ENCODE assay signal across 31 cellular contexts in genomic region chr7:52184006-52184703, GRCh38.
"Had no signal": no experiment of that assay in that cellular context is flagged by ENCODE, and none has a peak within 500 bp of the region (broad histone marks: within the 10 kb centered on the region; RNA-seq: fewer than 3 reads in every experiment).

No MANE protein-coding gene starts in this region.

- H3K4me1 Mint-ChIP-seq: activated CD4-positive, alpha-beta memory T cell treated with anti-CD3 and anti-CD28 coated beads, Interleukin-2, amount 10 ng/mL, durations not matched to agents 7 days and 5 days; activated CD4-positive, alpha-beta T cell treated with anti-CD3 and anti-CD28 coated beads, Interleukin-2, amount 10 ng/mL, durations not matched to agents 7 days and 5 days; activated naive CD4-positive, alpha-beta T cell treated with anti-CD3 and anti-CD28 coated beads, Interleukin-2, amount 50 U/mL, for 24 hours; nephron; stimulated activated effector memory CD8-positive, alpha-beta T cell treated with anti-CD3 and anti-CD28 coated beads, Interleukin-12 subunit alpha, Interleukin-12 subunit beta, amount 100 ng/mL, for 72 hours; T-helper 17 cell had no signal

- H3K4me1 ChIP-seq: gastrocnemius medialis, uterus had no signal

- H3K36me3 ChIP-seq: gastrocnemius medialis, ovary, thoracic aorta, uterus, WERI-Rb-1 had no signal

- H3K27me3 Mint-ChIP-seq: activated CD4-positive, alpha-beta memory T cell treated with anti-CD3 and anti-CD28 coated beads, Interleukin-2, amount 10 ng/mL, durations not matched to agents 7 days and 5 days; activated CD4-positive, alpha-beta T cell treated with anti-CD3 and anti-CD28 coated beads, Interleukin-2, amount 10 ng/mL, durations not matched to agents 7 days and 5 days; activated naive CD4-positive, alpha-beta T cell treated with anti-CD3 and anti-CD28 coated beads, Interleukin-2, amount 50 U/mL, for 24 hours; activated T-cell treated with anti-CD3 and anti-CD28 coated beads, Interleukin-2, amount 50 U/mL, for 24 hours; progenitor cell of endocrine pancreas; stimulated activated naive CD8-positive, alpha-beta T cell treated with anti-CD3 and anti-CD28 coated beads, Interleukin-15, Interleukin-2, amounts not matched to agents 100 ng/mL and 50 ng/mL, for 24 hours; T-helper 17 cell; type B pancreatic cell had no signal

- H3K27ac Mint-ChIP-seq: activated CD4-positive, alpha-beta memory T cell treated with anti-CD3 and anti-CD28 coated beads, Interleukin-2, amount 10 ng/mL, durations not matched to agents 7 days and 5 days; activated CD4-positive, alpha-beta T cell treated with anti-CD3 and anti-CD28 coated beads, Interleukin-2, amount 10 ng/mL, durations not matched to agents 7 days and 5 days; activated naive CD4-positive, alpha-beta T cell treated with anti-CD3 and anti-CD28 coated beads, Interleukin-2, amount 50 U/mL, for 24 hours; activated T-cell treated with anti-CD3 and anti-CD28 coated beads, Interleukin-2, amount 50 U/mL, for 24 hours; nephron; progenitor cell of endocrine pancreas; stimulated activated effector memory CD8-positive, alpha-beta T cell treated with anti-CD3 and anti-CD28 coated beads, Interleukin-12 subunit alpha, Interleukin-12 subunit beta, amount 100 ng/mL, for 72 hours; stimulated activated naive CD8-positive, alpha-beta T cell treated with anti-CD3 and anti-CD28 coated beads, Interleukin-15, Interleukin-2, amounts not matched to agents 100 ng/mL and 50 ng/mL, for 24 hours; T-helper 17 cell; type B pancreatic cell had no signal

- H3K4me3 Mint-ChIP-seq: activated CD4-positive, alpha-beta memory T cell treated with anti-CD3 and anti-CD28 coated beads, Interleukin-2, amount 10 ng/mL, durations not matched to agents 7 days and 5 days; activated CD4-positive, alpha-beta T cell treated with anti-CD3 and anti-CD28 coated beads, Interleukin-2, amount 10 ng/mL, durations not matched to agents 7 days and 5 days; activated naive CD4-positive, alpha-beta T cell treated with anti-CD3 and anti-CD28 coated beads, Interleukin-2, amount 50 U/mL, for 24 hours; activated T-cell treated with anti-CD3 and anti-CD28 coated beads, Interleukin-2, amount 50 U/mL, for 24 hours; nephron; stimulated activated effector memory CD8-positive, alpha-beta T cell treated with anti-CD3 and anti-CD28 coated beads, Interleukin-12 subunit alpha, Interleukin-12 subunit beta, amount 100 ng/mL, for 72 hours; stimulated activated naive CD8-positive, alpha-beta T cell treated with anti-CD3 and anti-CD28 coated beads, Interleukin-15, Interleukin-2, amounts not matched to agents 100 ng/mL and 50 ng/mL, for 24 hours; T-helper 17 cell; type B pancreatic cell had no signal

- H3K27ac ChIP-seq: coronary artery, dorsolateral prefrontal cortex, gastrocnemius medialis, ovary, skin epidermis, thoracic aorta, uterus, WERI-Rb-1 had no signal

- DNase-seq: activated CD4-positive, alpha-beta memory T cell treated with anti-CD3 and anti-CD28 coated beads, Interleukin-2, amount 10 ng/mL, durations not matched to agents 7 days and 5 days; activated CD4-positive, alpha-beta T cell treated with anti-CD3 and anti-CD28 coated beads for 1 hour; activated CD4-positive, alpha-beta T cell treated with anti-CD3 and anti-CD28 coated beads, Interleukin-2, amount 10 ng/mL, durations not matched to agents 7 days and 5 days; activated CD8-positive, alpha-beta memory T cell treated with anti-CD3 and anti-CD28 coated beads, Interleukin-2, amount 50 U/mL, for 48 hours; activated gamma-delta T cell; activated T-cell treated with anti-CD3 and anti-CD28 coated beads, Interleukin-2, amount 50 U/mL, for 24 hours; anterior cingulate cortex; dorsolateral prefrontal cortex; effector memory CD4-positive, alpha-beta T cell; erythroblast; gastrocnemius medialis; glutamatergic neuron; left cardiac atrium; left ventricle myocardium superior; ovary; stimulated activated CD4-positive, alpha-beta T cell treated with anti-CD3 and anti-CD28 coated beads, Interleukin-4, amount 100 ng/mL, for 24 hours; T-helper 17 cell; T1000; uterus; WERI-Rb-1 had no signal

- H3K4me3 ChIP-seq: coronary artery, dorsolateral prefrontal cortex, gastrocnemius medialis, ovary, skin epidermis, thoracic aorta, uterus had no signal

- H3K36me3 Mint-ChIP-seq: activated naive CD4-positive, alpha-beta T cell treated with anti-CD3 and anti-CD28 coated beads, Interleukin-2, amount 50 U/mL, for 24 hours; stimulated activated effector memory CD8-positive, alpha-beta T cell treated with anti-CD3 and anti-CD28 coated beads, Interleukin-12 subunit alpha, Interleukin-12 subunit beta, amount 100 ng/mL, for 72 hours; type B pancreatic cell had no signal

- H3K9me3 ChIP-seq: gastrocnemius medialis, ovary, thoracic aorta, uterus had no signal

- FAIRE-seq: keratinocyte had no signal

- ATAC-seq: gastrocnemius medialis; left cardiac atrium; left ventricle myocardium superior; sciatic nerve; stimulated activated effector memory CD8-positive, alpha-beta T cell treated with anti-CD3 and anti-CD28 coated beads, Interleukin-12 subunit alpha, Interleukin-12 subunit beta, amount 100 ng/mL, for 72 hours; T-helper 17 cell had no signal

- H3K27me3 ChIP-seq: dorsolateral prefrontal cortex, gastrocnemius medialis, ovary, uterus had no signal
